In genomic region chr1:222357252-222357651, GRCh38 we compare ENCODE assay signal across 23 cellular contexts.
DNase-seq lines count a peak whose midpoint lies in the region; ATAC-seq, FAIRE-seq and TF ChIP-seq lines count a peak whose summit lies in the region.
"Had no signal": no experiment of that assay in that cellular context is flagged by ENCODE, and none has a peak within 500 bp of the region (broad histone marks: within the 10 kb centered on the region; RNA-seq: fewer than 3 reads in every experiment).

No MANE protein-coding gene starts in this region.

- H3K27me3 ChIP-seq in HepG2 (ENCODE audit: control insufficient read depth in 1 of 2, insufficient read depth in 2 of 2, low read length in 2 of 2): no peaks in the 10 kb centered on the region
- H3K27me3 ChIP-seq in right lobe of liver: no peaks in the 10 kb centered on the region
- no peaks in the 10 kb centered on the region for H3K27me3 ChIP-seq in H1 (replicated peaks in 1 of 4; ENCODE audit: control insufficient read depth in 3 of 4, extremely low read depth in 1 of 4, insufficient read depth in 3 of 4, low read length in 3 of 4)
- no peaks in the 10 kb centered on the region for H3K27me3 ChIP-seq in mesendoderm (ENCODE audit: insufficient read depth, low read length, poor library complexity)
- no peaks in the 10 kb centered on the region for H3K27me3 ChIP-seq in osteoblast (ENCODE audit: insufficient read depth, low read length)
- 0 out of 2 replicates have a peak, but pooled peaks cover 4% of the 10 kb centered on the region for H3K27me3 ChIP-seq in MG63
- H3K27me3 ChIP-seq in Caco-2 (replicated peaks; ENCODE audit: control insufficient read depth, insufficient read depth, low read length): no peaks in the 10 kb centered on the region
- H3K27me3 ChIP-seq: BLaER1 had no signal

- POLR2A ChIA-PET in HepG2 (lab: Yijun Ruan, JAX) (no interaction called here), H1 (lab: Charles Lee; ENCODE audit: partially characterized antibody) (no interaction called here), Caco-2 (lab: Charles Lee) (no interaction called here)

- TF ChIP-seq EP300 in HepG2 (IDR thresholded peaks at IDR 0.05; ENCODE audit: low read depth in 2 of 2, low read length in 2 of 2) (no peak), HepG2 (CRISPR knock-in tag; IDR thresholded peaks at IDR 0.05; ENCODE audit: borderline replicate concordance) (no peak), H1 (IDR thresholded peaks at IDR 0.05; ENCODE audit: borderline replicate concordance in 1 of 2, low read depth in 2 of 2, low read length in 2 of 2) (no peak)

- no peak overlapping the region for H3K14ac ChIP-seq in H1 (ENCODE audit: insufficient read length)

- no peak overlapping the region for H3K4me3 ChIP-seq in HepG2 (replicated peaks in 1 of 3; ENCODE audit: insufficient read depth in 1 of 3, low read depth in 2 of 3, low read length in 3 of 3)
- no peak overlapping the region for H3K4me3 ChIP-seq in right lobe of liver
- H3K4me3 ChIP-seq in H1 (ENCODE audit: extremely low read depth in 1 of 4, insufficient read depth in 2 of 4, low read depth in 3 of 4, low read length in 4 of 4): no peak overlapping the region
- no peak overlapping the region for H3K4me3 ChIP-seq in mesendoderm (ENCODE audit: low read length)
- no peak overlapping the region for H3K4me3 ChIP-seq in osteoblast (ENCODE audit: insufficient read depth, low read length)
- H3K4me3 ChIP-seq in MG63: no peak overlapping the region
- H3K4me3 ChIP-seq in Caco-2 (ENCODE audit: low read depth, low read length): no peak overlapping the region
- H3K4me3 ChIP-seq: A549, BLaER1, GM12878, GM23248 had no signal

- intact Hi-C loops in HepG2 (cut with micrococcal nuclease; ENCODE audit: unreplicated experiment) (no loop called here), right lobe of liver (cut with DNase I) (no loop called here), Caco-2 (cut with micrococcal nuclease; ENCODE audit: unreplicated experiment) (no loop called here)

- FAIRE-seq in HepG2 (lab: Jason Lieb, UNC): no peak
- no peak for FAIRE-seq in H1 (lab: Jason Lieb, UNC)
- FAIRE-seq: A549, GM12878, GM19239 had no signal

- no peak overlapping the region for H3K4me2 ChIP-seq in HepG2 (ENCODE audit: low read depth, low read length)
- H3K4me2 ChIP-seq in H1 (ENCODE audit: insufficient read depth in 1 of 2, low read depth in 2 of 2, low read length in 2 of 2): no peak overlapping the region
- no peak overlapping the region for H3K4me2 ChIP-seq in mesendoderm (ENCODE audit: low read length)
- H3K4me2 ChIP-seq in osteoblast (ENCODE audit: insufficient read depth, low read length): no peak overlapping the region
- H3K4me2 ChIP-seq: A549, BLaER1 had no signal

- TF ChIP-seq POLR2A in HepG2 (IDR thresholded peaks at IDR 0.05; ENCODE audit: insufficient read depth in 1 of 2, low read depth in 2 of 2, low read length in 2 of 2) (no peak), right lobe of liver (IDR thresholded peaks at IDR 0.05) (no peak), H1 (IDR thresholded peaks at IDR 0.05; ENCODE audit: control extremely low read depth in 1 of 2, low read depth in 2 of 2, low read length in 2 of 2) (no peak)

- H3K27ac ChIP-seq in HepG2 (ENCODE audit: extremely low read length, insufficient read depth, low read length) (no peak overlapping the region), right lobe of liver (no peak overlapping the region), H1 (ENCODE audit: low read depth, low read length) (no peak overlapping the region), mesendoderm (ENCODE audit: low read depth, low read length) (no peak overlapping the region), osteoblast (ENCODE audit: low read depth, low read length) (no peak overlapping the region)
- H3K27ac ChIP-seq: 22Rv1, A549, BLaER1, GM23248, HL-60 had no signal

- no peak overlapping the region for H4K91ac ChIP-seq in H1 (replicated peaks; ENCODE audit: insufficient read length, low read length)

- H2BK12ac ChIP-seq in H1 (ENCODE audit: low read depth, low read length): no peak overlapping the region

- H3K4me1 ChIP-seq in HepG2 (ENCODE audit: insufficient read depth, low read length) (no peaks in the 10 kb centered on the region), right lobe of liver (no peaks in the 10 kb centered on the region), H1 (replicated peaks in 1 of 4; ENCODE audit: control insufficient read depth in 3 of 4, insufficient read depth in 4 of 4, low read length in 3 of 4) (no peaks in the 10 kb centered on the region), mesendoderm (ENCODE audit: control insufficient read depth, low read depth, low read length) (no peaks in the 10 kb centered on the region), osteoblast (ENCODE audit: insufficient read depth, low read length) (no peaks in the 10 kb centered on the region), Caco-2 (no peaks in the 10 kb centered on the region)
- H3K4me1 ChIP-seq: A549, BLaER1 had no signal

- H2BK15ac ChIP-seq in H1 (ENCODE audit: low read length) (no peak overlapping the region), mesendoderm (replicated peaks; ENCODE audit: low read depth) (no peak overlapping the region)

- peaks cover 2% of the 10 kb centered on the region for H3K27me3 Mint-ChIP-seq in Caco-2 (ENCODE audit: insufficient read depth, unreplicated experiment)

- no peak overlapping the region for H2AFZ ChIP-seq in HepG2 (ENCODE audit: low read length)
- peak overlapping the region; percentile 96 for H2AFZ ChIP-seq in H1 (ENCODE audit: low read length)
- no peak overlapping the region for H2AFZ ChIP-seq in osteoblast (ENCODE audit: low read length)
- H2AFZ ChIP-seq: GM23248 had no signal

- no peak for ATAC-seq in HepG2
- no peak for ATAC-seq in right lobe of liver
- ATAC-seq: A549, GM12878 had no signal

- no peak overlapping the region for H2BK120ac ChIP-seq in H1 (replicated peaks; ENCODE audit: low read depth, low read length)
- H2BK120ac ChIP-seq in mesendoderm (ENCODE audit: low read depth, low read length): no peak overlapping the region

- BruUV-seq in HepG2 (replicated peaks; lab: Mats Ljungman, UMichigan) (no TSS peak), Caco-2 (replicated peaks; lab: Mats Ljungman, UMichigan) (no TSS peak)

- CTCF ChIA-PET in HepG2 (lab: Yijun Ruan, JAX; ENCODE audit: low intra/inter-chr PET ratio, low total read pairs): no interaction called here
- CTCF ChIA-PET in H1 (lab: Charles Lee; ENCODE audit: partially characterized antibody): no interaction called here
- CTCF ChIA-PET in Caco-2 (lab: Charles Lee): no interaction called here

- no peak overlapping the region for H2BK20ac ChIP-seq in H1 (ENCODE audit: low read length)

- H3K4me1 Mint-ChIP-seq in Caco-2 (ENCODE audit: low read depth, unreplicated experiment): no peaks in the 10 kb centered on the region
- H3K4me1 Mint-ChIP-seq: CD14-positive monocyte; CD4-positive, alpha-beta memory T cell had no signal

- H3K23ac ChIP-seq in H1 (ENCODE audit: insufficient read length) (no peak overlapping the region), mesendoderm (ENCODE audit: low read length) (no peak overlapping the region)

- DNase-seq in HepG2 (ENCODE audit: low spot score): no peak
- no peak for DNase-seq in right lobe of liver
- no peak for DNase-seq in H1 (ENCODE audit: low read depth in 1 of 2, low spot score in 2 of 2)
- DNase-seq in mesendoderm: peak; percentile 10
- DNase-seq in osteoblast (ENCODE audit: insufficient read length, low spot score, missing footprints): no peak
- DNase-seq in NOMO-1 treated with dmso at 0.1 percent for 144 hours (lab: John Stamatoyannopoulos, UW; ENCODE audit: unreplicated experiment): no peak
- no peak for DNase-seq in MG63
- DNase-seq in Caco-2: no peak
- DNase-seq: Calu3; CD4-positive, alpha-beta memory T cell; DND-41; EL; GM23248; H7; KG1 had no signal

- in situ Hi-C loops in HepG2 (cut with HindIII; ENCODE audit: extremely low pct_ligation_motif_present, low pct_unique_long_range_greater_than_20kb): no loop called here

- H2AK5ac ChIP-seq in H1 (ENCODE audit: low read depth, low read length) (no peak overlapping the region), mesendoderm (ENCODE audit: low read length) (no peak overlapping the region)

- no peaks in the 10 kb centered on the region for H3K9me3 Mint-ChIP-seq in Caco-2 (ENCODE audit: unreplicated experiment)

- H2BK5ac ChIP-seq in H1 (ENCODE audit: low read depth, low read length) (no peak overlapping the region), mesendoderm (ENCODE audit: low read length) (no peak overlapping the region)

- H3K79me2 ChIP-seq in HepG2 (ENCODE audit: insufficient read depth, low read length) (no peaks in the 10 kb centered on the region), H1 (ENCODE audit: control insufficient read depth in 1 of 2, insufficient read depth in 2 of 2, low read length in 2 of 2) (no peaks in the 10 kb centered on the region), mesendoderm (ENCODE audit: control insufficient read depth, insufficient read depth, low read length) (no peaks in the 10 kb centered on the region), osteoblast (ENCODE audit: insufficient read depth, low read length) (no peaks in the 10 kb centered on the region)

- H4K5ac ChIP-seq in H1 (ENCODE audit: insufficient read length, low read depth, low read length) (no peak overlapping the region), mesendoderm (ENCODE audit: low read length) (no peak overlapping the region)

- H3K9ac ChIP-seq in HepG2 (ENCODE audit: insufficient read depth, low read depth, low read length) (no peak overlapping the region), H1 (replicated peaks in 1 of 4; ENCODE audit: extremely low read depth in 1 of 4, low read depth in 3 of 4, low read length in 3 of 4) (no peak overlapping the region), mesendoderm (ENCODE audit: low read length) (no peak overlapping the region)
- H3K9ac ChIP-seq: BLaER1, GM23248 had no signal

- H3K4me3 Mint-ChIP-seq in Caco-2 (ENCODE audit: unreplicated experiment): no peak overlapping the region
- H3K4me3 Mint-ChIP-seq: CD14-positive monocyte; CD4-positive, alpha-beta memory T cell; IgD-negative memory B cell had no signal

- H3K36me3 ChIP-seq in HepG2 (replicated peaks in 1 of 2; ENCODE audit: control insufficient read depth in 1 of 2, insufficient read depth in 2 of 2, low read length in 2 of 2) (no peaks in the 10 kb centered on the region), right lobe of liver (no peaks in the 10 kb centered on the region), H1 (ENCODE audit: control insufficient read depth in 2 of 4, insufficient read depth in 4 of 4, low read length in 3 of 4) (no peaks in the 10 kb centered on the region), mesendoderm (ENCODE audit: control insufficient read depth, insufficient read depth, low read length) (no peaks in the 10 kb centered on the region), osteoblast (ENCODE audit: insufficient read depth, low read length) (no peaks in the 10 kb centered on the region), MG63 (no peaks in the 10 kb centered on the region), Caco-2 (ENCODE audit: control insufficient read depth, insufficient read depth, low read length) (no peaks in the 10 kb centered on the region)
- H3K36me3 ChIP-seq: BLaER1 had no signal

- TF ChIP-seq CTCF in HepG2 (CRISPR knock-in tag; IDR thresholded peaks at IDR 0.05) (no peak), right lobe of liver (IDR thresholded peaks at IDR 0.05) (no peak), H1 (IDR thresholded peaks at IDR 0.05; ENCODE audit: control extremely low read depth in 1 of 3, insufficient read depth in 1 of 3, low read depth in 1 of 3, low read length in 3 of 3) (no peak), osteoblast (IDR thresholded peaks at IDR 0.05; ENCODE audit: extremely low read depth, low read depth, low read length) (no peak), Caco-2 (IDR thresholded peaks at IDR 0.05; ENCODE audit: insufficient read depth in 1 of 2, low read depth in 1 of 2, low read length in 1 of 2, severe bottlenecking in 1 of 2, unreplicated experiment in 1 of 2) (no peak)

- no peaks in the 10 kb centered on the region; the same call in 1 of the 2 replicates for H3K23me2 ChIP-seq in H1 (ENCODE audit: low read depth, low read length)

- no peaks in the 10 kb centered on the region for H3K36me3 Mint-ChIP-seq in Caco-2 (ENCODE audit: insufficient read depth, unreplicated experiment)
- H3K36me3 Mint-ChIP-seq: CD14-positive monocyte, IgD-negative memory B cell had no signal

- no peak overlapping the region for H4K8ac ChIP-seq in H1 (ENCODE audit: extremely low read depth, insufficient read depth, low read length)
- no peak overlapping the region for H4K8ac ChIP-seq in mesendoderm (ENCODE audit: low read depth, low read length)

- no peak overlapping the region for H3K56ac ChIP-seq in H1 (replicated peaks; ENCODE audit: insufficient read length, low read depth, low read length)
- H3K56ac ChIP-seq in mesendoderm (ENCODE audit: low read length): no peak overlapping the region

- H3K27ac Mint-ChIP-seq in Caco-2 (ENCODE audit: unreplicated experiment): no peak overlapping the region
- H3K27ac Mint-ChIP-seq: CD14-positive monocyte, IgD-negative memory B cell had no signal

- H3K79me1 ChIP-seq in H1 (ENCODE audit: low read depth, low read length) (no peaks in the 10 kb centered on the region), mesendoderm (ENCODE audit: low read length) (no peaks in the 10 kb centered on the region)

- H3K18ac ChIP-seq in H1 (ENCODE audit: extremely low read depth, low read length): no peak overlapping the region
- H3K18ac ChIP-seq in mesendoderm (ENCODE audit: low read length): no peak overlapping the region

- H3K4ac ChIP-seq in H1 (replicated peaks; ENCODE audit: insufficient read length, low read depth, low read length): no peak overlapping the region
- H3K4ac ChIP-seq in mesendoderm (ENCODE audit: low read depth, low read length): no peak overlapping the region

- H3K9me3 ChIP-seq in HepG2 (ENCODE audit: low read length) (no peaks in the 10 kb centered on the region), right lobe of liver (no peaks in the 10 kb centered on the region), H1 (ENCODE audit: insufficient read depth in 2 of 2, low read depth in 1 of 2, low read length in 1 of 2) (no peaks in the 10 kb centered on the region), osteoblast (ENCODE audit: low read depth, low read length) (no peaks in the 10 kb centered on the region), MG63 (no peaks in the 10 kb centered on the region; the same call in 1 of the 2 replicates), Caco-2 (no peaks in the 10 kb centered on the region; the same call in 1 of the 2 replicates)
- H3K9me3 ChIP-seq: A549, BLaER1 had no signal

- H4K20me1 ChIP-seq in HepG2 (ENCODE audit: insufficient read depth, low read length) (no peaks in the 10 kb centered on the region), H1 (replicated peaks in 1 of 2; ENCODE audit: control insufficient read depth in 1 of 2, insufficient read depth in 2 of 2, low read length in 2 of 2) (no peaks in the 10 kb centered on the region), osteoblast (ENCODE audit: insufficient read depth, low read length) (no peaks in the 10 kb centered on the region)
- H4K20me1 ChIP-seq: BLaER1 had no signal

- WGBS in HepG2 (ENCODE audit: low lambda C conversion rate): 0% methylated on average over 3 of the region's 4 CpGs
- WGBS in right lobe of liver (ENCODE audit: insufficient coverage, low coverage, low lambda C conversion rate, missing lambda C conversion rate): 96% methylated on average over 3 of the region's 4 CpGs
- 93% methylated on average over 4 of the region's 4 CpGs; no CpG with 5 or more reads in 1 of the 2 experiments for WGBS in H1 (ENCODE audit: extremely low coverage in 1 of 2, insufficient coverage in 1 of 2, insufficient read length in 1 of 2, insufficient replicate concordance in 2 of 2, low coverage in 1 of 2, low lambda C conversion rate in 2 of 2, missing lambda C conversion rate in 1 of 2), 2 experiments
- WGBS in mesendoderm (ENCODE audit: extremely low coverage, insufficient coverage, low lambda C conversion rate): no CpG with 5 or more reads among the region's 4 CpGs

- TF ChIP-seq RAD21 in HepG2 (CRISPR knock-in tag; IDR thresholded peaks at IDR 0.05) (no peak), H1 (IDR thresholded peaks at IDR 0.05 in 1 of 2, conservative IDR thresholded peaks at IDR 0.05 in 1 of 2; ENCODE audit: low read depth in 2 of 2, low read length in 2 of 2) (no peak)
